1 cellular context compared by ENCODE assay signal in genomic region chr1:51236548-51237312, GRCh38.
TF ChIP-seq lines count a peak whose summit lies in the region.

No MANE protein-coding gene starts in this region.

TF ChIP-seq in liver, 16 proteins besides CTCF, POLR2A, EP300 and RAD21 (continued from another document):
- TF ChIP-seq REST (IDR thresholded peaks at IDR 0.05): no peak
- no peak for TF ChIP-seq MAX (IDR thresholded peaks at IDR 0.05)
- TF ChIP-seq GABPA (IDR thresholded peaks at IDR 0.05 in 1 of 2, conservative IDR thresholded peaks at IDR 0.05 in 1 of 2): no peak
- TF ChIP-seq HNF4G (IDR thresholded peaks at IDR 0.05): no peak
TF ChIP-seq in liver: peak in this region for 3.
